22 cellular contexts compared by ENCODE assay signal in genomic region chrX:15129412-15129811, GRCh38.
"Had no signal": no experiment of that assay in that cellular context is flagged by ENCODE, and none has a peak within 500 bp of the region (broad histone marks: within the 10 kb centered on the region; RNA-seq: fewer than 3 reads in every experiment).

No MANE protein-coding gene starts in this region.

- DNase-seq: activated CD4-positive, alpha-beta memory T cell treated with anti-CD3 and anti-CD28 coated beads for 36 hours; activated effector memory CD4-positive, alpha-beta T cell treated with anti-CD3 and anti-CD28 coated beads, Interleukin-2, amount 50 U/mL, for 16 hours; activated T-cell treated with anti-CD3 and anti-CD28 coated beads, Interleukin-2, amount 50 U/mL, for 1 hour; anterior cingulate cortex; body of pancreas; effector CD4-positive, alpha-beta T cell; erythroblast; foreskin fibroblast; heart right ventricle; left colon; retina; sigmoid colon; stimulated activated CD4-positive, alpha-beta T cell treated with anti-CD3 and anti-CD28 coated beads, Interleukin-4, amount 100 ng/mL, for 24 hours; testis had no signal

- FAIRE-seq: endometrium, keratinocyte had no signal

- H3K9me3 Mint-ChIP-seq: activated CD4-positive, alpha-beta memory T cell treated with anti-CD3 and anti-CD28 coated beads for 36 hours; dendritic cell treated with granulocyte-macrophage colony-stimulating factor and Interleukin-4, amounts not matched to agents 40 ng/mL and 50 ng/mL, for 4 days; natural killer cell treated with Interleukin-12 subunit alpha and Interleukin-12 subunit beta and Interleukin-15 and Interleukin-18, amount 100 ng/mL, for 72 hours; type B pancreatic cell had no signal

- ATAC-seq: body of pancreas; heart right ventricle; natural killer cell treated with Interleukin-12 subunit alpha and Interleukin-12 subunit beta and Interleukin-15 and Interleukin-18, amount 100 ng/mL, for 72 hours; SK-N-SH treated with all-trans-retinoic acid at 6 μM for 48 hours had no signal

- H3K27me3 Mint-ChIP-seq: activated CD4-positive, alpha-beta memory T cell treated with anti-CD3 and anti-CD28 coated beads for 36 hours; progenitor cell of endocrine pancreas; type B pancreatic cell had no signal

- H3K4me1 Mint-ChIP-seq: memory B cell had no signal

- H3K36me3 Mint-ChIP-seq: activated CD4-positive, alpha-beta memory T cell treated with anti-CD3 and anti-CD28 coated beads for 36 hours; memory B cell; type B pancreatic cell had no signal

- H3K27ac Mint-ChIP-seq: activated CD4-positive, alpha-beta memory T cell treated with anti-CD3 and anti-CD28 coated beads for 36 hours; dendritic cell treated with granulocyte-macrophage colony-stimulating factor and Interleukin-4, amounts not matched to agents 40 ng/mL and 50 ng/mL, for 4 days; memory B cell; natural killer cell treated with Interleukin-12 subunit alpha and Interleukin-12 subunit beta and Interleukin-15 and Interleukin-18, amount 100 ng/mL, for 72 hours; progenitor cell of endocrine pancreas; type B pancreatic cell had no signal

- H3K4me3 Mint-ChIP-seq: activated CD4-positive, alpha-beta memory T cell treated with anti-CD3 and anti-CD28 coated beads for 36 hours; dendritic cell treated with granulocyte-macrophage colony-stimulating factor and Interleukin-4, amounts not matched to agents 40 ng/mL and 50 ng/mL, for 4 days; memory B cell; natural killer cell treated with Interleukin-12 subunit alpha and Interleukin-12 subunit beta and Interleukin-15 and Interleukin-18, amount 100 ng/mL, for 72 hours; type B pancreatic cell had no signal
